Comparison of ENCODE assay signal across 12 cellular contexts in the genomic region with DNA sequence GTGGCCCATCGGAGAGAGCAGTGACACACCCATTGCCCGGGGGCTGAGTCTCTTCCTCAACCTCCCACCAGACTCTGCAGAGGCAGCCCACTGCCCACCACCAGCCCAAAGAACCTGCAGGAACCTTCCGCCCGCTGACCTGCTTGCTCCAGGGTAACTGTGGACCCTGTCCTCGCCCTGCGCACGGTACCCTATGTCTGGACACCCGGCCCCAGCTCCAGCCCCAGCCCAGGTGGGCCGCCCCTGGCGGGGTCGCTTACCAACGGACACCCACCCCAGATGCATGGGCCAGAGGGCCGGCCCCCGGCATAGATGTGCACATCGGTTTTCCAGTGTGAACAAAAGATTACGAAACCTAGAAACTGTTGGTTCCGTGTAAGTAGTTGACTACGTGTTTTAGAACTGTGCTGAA.
A peak's percentile ranks its signal among the peaks of the same experiment; 100 is the strongest.
DNase-seq lines count a peak whose midpoint lies in the region; ATAC-seq and TF ChIP-seq lines count a peak whose summit lies in the region.
"Had no signal": no experiment of that assay in that cellular context is flagged by ENCODE, and none has a peak within 500 bp of the region (broad histone marks: within the 10 kb centered on the region; RNA-seq: fewer than 3 reads in every experiment).

No MANE protein-coding gene starts in this region.

- TF ChIP-seq CTCF in RWPE1 (conservative IDR thresholded peaks at IDR 0.05; ENCODE audit: low read depth): no peak

- intact Hi-C loops in activated CD4-positive, alpha-beta memory T cell treated with anti-CD3 and anti-CD28 coated beads for 36 hours (cut with micrococcal nuclease): loop anchor here (1.0 to 10.0 kb wide), 3 partner anchors 86 to 474 kb away; a partner anchor contains a TSS

- H3K27ac ChIP-seq in CD8-positive, alpha-beta memory T cell (ENCODE audit: low read depth, low read length): no peak overlapping the region
- no peak overlapping the region for H3K27ac ChIP-seq in RWPE1
- H3K27ac ChIP-seq: hepatocyte had no signal

- peaks cover 0 to 9% of the 10 kb centered on the region in 2 donors for H3K27me3 Mint-ChIP-seq in CD8-positive, alpha-beta memory T cell
- no peaks in the 10 kb centered on the region for H3K27me3 Mint-ChIP-seq in activated CD4-positive, alpha-beta memory T cell treated with anti-CD3 and anti-CD28 coated beads for 36 hours

- CTCF ChIA-PET in CD8-positive, alpha-beta memory T cell (lab: Charles Lee): interaction anchor here (1.1 to 4.0 kb wide), 5 partner anchors 11 to 126 kb away, joined by 3 to 24 read pairs (median 4); no protein-coding TSS in a partner anchor
- CTCF ChIA-PET in activated CD4-positive, alpha-beta memory T cell treated with anti-CD3 and anti-CD28 coated beads for 36 hours (lab: Charles Lee): interaction anchor here (1.1 to 1.8 kb wide), 4 partner anchors 12 to 318 kb away, joined by 3 to 12 read pairs (median 4); no protein-coding TSS in a partner anchor
- CTCF ChIA-PET in RWPE1 (lab: Yijun Ruan, JAX): interaction anchor here (0.6 kb wide), 1 partner anchor 313 kb away, joined by 3 read pairs; no protein-coding TSS in a partner anchor

- no peak for DNase-seq in CD8-positive, alpha-beta memory T cell
- no peak for DNase-seq in activated CD4-positive, alpha-beta memory T cell treated with anti-CD3 and anti-CD28 coated beads for 36 hours
- DNase-seq in dedifferentiated amniotic fluid mesenchymal stem cell (ENCODE audit: extremely low spot score) (no peak), RWPE1 (ENCODE audit: low spot score) (no peak), anterior cingulate cortex (lab: John Stamatoyannopoulos, UW) (no peak)
- DNase-seq: dermis blood vessel endothelial cell, DMS153, nephron progenitor cell had no signal

- H3K27ac Mint-ChIP-seq in CD8-positive, alpha-beta memory T cell: peak overlapping the region in 7 of 8 donors; percentile 63 to 97 (median 86)
- H3K27ac Mint-ChIP-seq in activated CD4-positive, alpha-beta memory T cell treated with anti-CD3 and anti-CD28 coated beads for 36 hours: peak overlapping the region; percentile 84
- H3K27ac Mint-ChIP-seq: nephron progenitor cell had no signal

- H3K4me1 ChIP-seq in CD8-positive, alpha-beta memory T cell (ENCODE audit: insufficient read depth, low read length): peaks cover 73% of the 10 kb centered on the region
- peaks cover 62% of the 10 kb centered on the region for H3K4me1 ChIP-seq in mononuclear cell (ENCODE audit: insufficient read depth, low read length)

- H3K9me3 Mint-ChIP-seq in CD8-positive, alpha-beta memory T cell: no peaks in the 10 kb centered on the region
- no peaks in the 10 kb centered on the region for H3K9me3 Mint-ChIP-seq in activated CD4-positive, alpha-beta memory T cell treated with anti-CD3 and anti-CD28 coated beads for 36 hours
- H3K9me3 Mint-ChIP-seq: nephron progenitor cell had no signal

- no peaks in the 10 kb centered on the region for H3K36me3 ChIP-seq in CD8-positive, alpha-beta memory T cell (ENCODE audit: insufficient read depth, low read length)

- no peaks in the 10 kb centered on the region for H3K36me3 Mint-ChIP-seq in CD8-positive, alpha-beta memory T cell
- H3K36me3 Mint-ChIP-seq in activated CD4-positive, alpha-beta memory T cell treated with anti-CD3 and anti-CD28 coated beads for 36 hours: no peaks in the 10 kb centered on the region

- H3K4me3 Mint-ChIP-seq in CD8-positive, alpha-beta memory T cell: peak overlapping the region; percentile 40 to 87 (median 79)
- peak overlapping the region; percentile 65 for H3K4me3 Mint-ChIP-seq in activated CD4-positive, alpha-beta memory T cell treated with anti-CD3 and anti-CD28 coated beads for 36 hours
- H3K4me3 Mint-ChIP-seq: nephron progenitor cell had no signal

- H3K27me3 ChIP-seq in CD8-positive, alpha-beta memory T cell (ENCODE audit: insufficient read depth, low read length, poor library complexity, severe bottlenecking): no peaks in the 10 kb centered on the region
- H3K27me3 ChIP-seq in mononuclear cell (ENCODE audit: insufficient read depth, low read length): no peaks in the 10 kb centered on the region
- H3K27me3 ChIP-seq: hepatocyte had no signal

- no peaks in the 10 kb centered on the region for H3K9me3 ChIP-seq in CD8-positive, alpha-beta memory T cell (ENCODE audit: low read length)
- no peaks in the 10 kb centered on the region for H3K9me3 ChIP-seq in mononuclear cell (ENCODE audit: low read depth, low read length)

- H3K4me3 ChIP-seq in CD8-positive, alpha-beta memory T cell (ENCODE audit: low read length): peak overlapping the region; percentile 43
- H3K4me3 ChIP-seq in mononuclear cell (ENCODE audit: low read length): peak overlapping the region; percentile 15
- H3K4me3 ChIP-seq: hepatocyte had no signal

- POLR2A ChIA-PET in CD8-positive, alpha-beta memory T cell (lab: Charles Lee): no interaction called here
- POLR2A ChIA-PET in activated CD4-positive, alpha-beta memory T cell treated with anti-CD3 and anti-CD28 coated beads for 36 hours (lab: Charles Lee): no interaction called here
- POLR2A ChIA-PET in RWPE1 (lab: Yijun Ruan, JAX; ENCODE audit: low non-redundant PET): no interaction called here

- ATAC-seq in GM21786 (IDR thresholded peaks at IDR 0.05; ENCODE audit: unreplicated experiment) (peak; percentile 11), GM21526 (IDR thresholded peaks at IDR 0.05; ENCODE audit: low FRiP score, unreplicated experiment) (no peak)

- peaks cover 23 to 52% (median 32%) of the 10 kb centered on the region in 3 donors for H3K4me1 Mint-ChIP-seq in CD8-positive, alpha-beta memory T cell
- peaks cover 45% of the 10 kb centered on the region for H3K4me1 Mint-ChIP-seq in activated CD4-positive, alpha-beta memory T cell treated with anti-CD3 and anti-CD28 coated beads for 36 hours (ENCODE audit: low read depth)
